ENCODE assay signal across 2 cellular contexts in the genomic region with DNA sequence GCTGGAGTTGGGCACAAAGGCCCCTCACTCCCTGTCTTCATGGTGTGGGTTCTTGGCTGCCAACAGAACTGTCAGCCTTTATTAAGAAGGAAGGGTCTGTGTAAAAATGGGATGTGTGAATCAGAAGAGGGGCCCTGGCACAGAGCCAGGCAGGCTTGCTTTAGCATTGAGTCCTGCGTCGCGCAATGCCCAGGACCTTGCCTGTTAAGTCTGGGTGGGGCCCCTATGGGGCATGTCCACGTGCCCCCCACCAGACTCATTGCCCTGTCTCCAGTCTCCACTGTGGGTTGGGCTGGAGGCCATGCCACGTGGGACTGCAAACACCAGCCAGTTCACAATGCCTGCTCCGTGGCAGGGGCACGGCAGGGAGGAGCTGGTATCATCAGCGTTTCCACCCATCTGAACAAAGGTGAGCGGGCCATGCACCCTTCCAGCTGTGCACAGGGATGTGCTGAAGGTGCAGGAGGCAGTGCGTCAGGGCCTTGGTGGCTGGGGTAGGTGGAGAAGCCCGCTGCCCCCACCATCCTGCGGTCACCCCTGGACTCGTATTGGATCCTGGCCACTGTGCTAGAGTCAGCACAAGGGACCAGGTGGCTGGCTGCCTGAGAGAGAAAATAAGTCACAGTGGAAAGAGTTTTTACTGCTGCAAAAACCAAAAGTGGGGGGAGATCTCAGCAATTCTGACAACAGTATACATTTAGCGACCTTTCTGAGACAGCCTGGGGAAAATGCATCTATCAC.
A peak's percentile ranks its signal among the peaks of the same experiment; 100 is the strongest.
TF ChIP-seq lines count a peak whose summit lies in the region.

No MANE protein-coding gene starts in this region.

TF ChIP-seq in GM23338, 12 proteins besides CTCF, POLR2A, EP300 and RAD21 (continues in another document):
- TF ChIP-seq POLR2AphosphoS5 (IDR thresholded peaks at IDR 0.05; ENCODE audit: low read depth) (no peak), NANOG (IDR thresholded peaks at IDR 0.05; ENCODE audit: borderline replicate concordance) (no peak), CREB1 (CRISPR knock-in tag; IDR thresholded peaks at IDR 0.05; ENCODE audit: low read depth) (no peak), JUNB (IDR thresholded peaks at IDR 0.05; ENCODE audit: unreplicated experiment) (no peak), ZNF114 (CRISPR knock-in tag; IDR thresholded peaks at IDR 0.05) (no peak), STAT1 (IDR thresholded peaks at IDR 0.05; ENCODE audit: unreplicated experiment) (no peak), EZH2 (IDR thresholded peaks at IDR 0.05; ENCODE audit: low read depth, unreplicated experiment) (no peak), ZNF331 (CRISPR knock-in tag; IDR thresholded peaks at IDR 0.05; ENCODE audit: low read depth) (no peak), EZH2phosphoT487 (IDR thresholded peaks at IDR 0.05; ENCODE audit: unreplicated experiment) (no peak)
- TF ChIP-seq, protein P1, sequence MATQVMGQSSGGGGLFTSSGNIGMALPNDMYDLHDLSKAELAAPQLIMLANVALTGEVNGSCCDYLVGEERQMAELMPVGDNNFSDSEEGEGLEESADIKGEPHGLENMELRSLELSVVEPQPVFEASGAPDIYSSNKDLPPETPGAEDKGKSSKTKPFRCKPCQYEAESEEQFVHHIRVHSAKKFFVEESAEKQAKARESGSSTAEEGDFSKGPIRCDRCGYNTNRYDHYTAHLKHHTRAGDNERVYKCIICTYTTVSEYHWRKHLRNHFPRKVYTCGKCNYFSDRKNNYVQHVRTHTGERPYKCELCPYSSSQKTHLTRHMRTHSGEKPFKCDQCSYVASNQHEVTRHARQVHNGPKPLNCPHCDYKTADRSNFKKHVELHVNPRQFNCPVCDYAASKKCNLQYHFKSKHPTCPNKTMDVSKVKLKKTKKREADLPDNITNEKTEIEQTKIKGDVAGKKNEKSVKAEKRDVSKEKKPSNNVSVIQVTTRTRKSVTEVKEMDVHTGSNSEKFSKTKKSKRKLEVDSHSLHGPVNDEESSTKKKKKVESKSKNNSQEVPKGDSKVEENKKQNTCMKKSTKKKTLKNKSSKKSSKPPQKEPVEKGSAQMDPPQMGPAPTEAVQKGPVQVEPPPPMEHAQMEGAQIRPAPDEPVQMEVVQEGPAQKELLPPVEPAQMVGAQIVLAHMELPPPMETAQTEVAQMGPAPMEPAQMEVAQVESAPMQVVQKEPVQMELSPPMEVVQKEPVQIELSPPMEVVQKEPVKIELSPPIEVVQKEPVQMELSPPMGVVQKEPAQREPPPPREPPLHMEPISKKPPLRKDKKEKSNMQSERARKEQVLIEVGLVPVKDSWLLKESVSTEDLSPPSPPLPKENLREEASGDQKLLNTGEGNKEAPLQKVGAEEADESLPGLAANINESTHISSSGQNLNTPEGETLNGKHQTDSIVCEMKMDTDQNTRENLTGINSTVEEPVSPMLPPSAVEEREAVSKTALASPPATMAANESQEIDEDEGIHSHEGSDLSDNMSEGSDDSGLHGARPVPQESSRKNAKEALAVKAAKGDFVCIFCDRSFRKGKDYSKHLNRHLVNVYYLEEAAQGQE (IDR thresholded peaks at IDR 0.05; ENCODE audit: unreplicated experiment), result no peak
- TF ChIP-seq, protein P2, sequence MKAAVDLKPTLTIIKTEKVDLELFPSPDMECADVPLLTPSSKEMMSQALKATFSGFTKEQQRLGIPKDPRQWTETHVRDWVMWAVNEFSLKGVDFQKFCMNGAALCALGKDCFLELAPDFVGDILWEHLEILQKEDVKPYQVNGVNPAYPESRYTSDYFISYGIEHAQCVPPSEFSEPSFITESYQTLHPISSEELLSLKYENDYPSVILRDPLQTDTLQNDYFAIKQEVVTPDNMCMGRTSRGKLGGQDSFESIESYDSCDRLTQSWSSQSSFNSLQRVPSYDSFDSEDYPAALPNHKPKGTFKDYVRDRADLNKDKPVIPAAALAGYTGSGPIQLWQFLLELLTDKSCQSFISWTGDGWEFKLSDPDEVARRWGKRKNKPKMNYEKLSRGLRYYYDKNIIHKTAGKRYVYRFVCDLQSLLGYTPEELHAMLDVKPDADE (IDR thresholded peaks at IDR 0.05), result no peak

TF ChIP-seq in K562, 482 proteins besides CTCF, POLR2A, EP300 and RAD21:
- TF ChIP-seq, protein P3, sequence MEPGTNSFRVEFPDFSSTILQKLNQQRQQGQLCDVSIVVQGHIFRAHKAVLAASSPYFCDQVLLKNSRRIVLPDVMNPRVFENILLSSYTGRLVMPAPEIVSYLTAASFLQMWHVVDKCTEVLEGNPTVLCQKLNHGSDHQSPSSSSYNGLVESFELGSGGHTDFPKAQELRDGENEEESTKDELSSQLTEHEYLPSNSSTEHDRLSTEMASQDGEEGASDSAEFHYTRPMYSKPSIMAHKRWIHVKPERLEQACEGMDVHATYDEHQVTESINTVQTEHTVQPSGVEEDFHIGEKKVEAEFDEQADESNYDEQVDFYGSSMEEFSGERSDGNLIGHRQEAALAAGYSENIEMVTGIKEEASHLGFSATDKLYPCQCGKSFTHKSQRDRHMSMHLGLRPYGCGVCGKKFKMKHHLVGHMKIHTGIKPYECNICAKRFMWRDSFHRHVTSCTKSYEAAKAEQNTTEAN (CRISPR knock-in tag; IDR thresholded peaks at IDR 0.05), result no peak
- TF ChIP-seq CREM (IDR thresholded peaks at IDR 0.05; ENCODE audit: low read depth) (no peak), PHF21A (IDR thresholded peaks at IDR 0.05; ENCODE audit: borderline replicate concordance, low read depth) (no peak), GATAD2B (IDR thresholded peaks at IDR 0.05; ENCODE audit: borderline replicate concordance) (no peak), HDAC1 (IDR thresholded peaks at IDR 0.05) (no peak), CEBPB (tag; IDR thresholded peaks at IDR 0.05) (no peak), SNRNP70 (optimal IDR thresholded peaks at IDR 0.05; ENCODE audit: low read depth, low read length) (no peak), ZNF79 (CRISPR knock-in tag; IDR thresholded peaks at IDR 0.05; ENCODE audit: low read depth) (no peak), ZNF253 (CRISPR knock-in tag; conservative IDR thresholded peaks at IDR 0.05) (no peak), POLR2G (IDR thresholded peaks at IDR 0.05; ENCODE audit: low read depth, low read length) (peak; percentile 49), ZNF561 (CRISPR knock-in tag; conservative IDR thresholded peaks at IDR 0.05) (no peak), ZNF146 (CRISPR knock-in tag; IDR thresholded peaks at IDR 0.05; ENCODE audit: unreplicated experiment) (no peak), FOXJ2 (tag; IDR thresholded peaks at IDR 0.05) (no peak), NONO (IDR thresholded peaks at IDR 0.05; ENCODE audit: low read depth in 2 of 2, low read length in 1 of 2) (no peak), SRSF9 (IDR thresholded peaks at IDR 0.05; ENCODE audit: borderline replicate concordance, low read depth, low read length) (no peak), NFIC (IDR thresholded peaks at IDR 0.05) (peak; percentile 73), POLR2AphosphoS2 (IDR thresholded peaks at IDR 0.05; ENCODE audit: low read length) (peak; percentile 12; the same call in 1 of the 2 replicates), SP1 (CRISPR knock-in tag; IDR thresholded peaks at IDR 0.05) (no peak)
- TF ChIP-seq, protein P4, sequence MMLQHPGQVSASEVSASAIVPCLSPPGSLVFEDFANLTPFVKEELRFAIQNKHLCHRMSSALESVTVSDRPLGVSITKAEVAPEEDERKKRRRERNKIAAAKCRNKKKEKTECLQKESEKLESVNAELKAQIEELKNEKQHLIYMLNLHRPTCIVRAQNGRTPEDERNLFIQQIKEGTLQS (IDR thresholded peaks at IDR 0.05), result no peak
- TF ChIP-seq, protein P4 (CRISPR knock-in tag; conservative IDR thresholded peaks at IDR 0.05), result no peak
- TF ChIP-seq, protein P5, sequence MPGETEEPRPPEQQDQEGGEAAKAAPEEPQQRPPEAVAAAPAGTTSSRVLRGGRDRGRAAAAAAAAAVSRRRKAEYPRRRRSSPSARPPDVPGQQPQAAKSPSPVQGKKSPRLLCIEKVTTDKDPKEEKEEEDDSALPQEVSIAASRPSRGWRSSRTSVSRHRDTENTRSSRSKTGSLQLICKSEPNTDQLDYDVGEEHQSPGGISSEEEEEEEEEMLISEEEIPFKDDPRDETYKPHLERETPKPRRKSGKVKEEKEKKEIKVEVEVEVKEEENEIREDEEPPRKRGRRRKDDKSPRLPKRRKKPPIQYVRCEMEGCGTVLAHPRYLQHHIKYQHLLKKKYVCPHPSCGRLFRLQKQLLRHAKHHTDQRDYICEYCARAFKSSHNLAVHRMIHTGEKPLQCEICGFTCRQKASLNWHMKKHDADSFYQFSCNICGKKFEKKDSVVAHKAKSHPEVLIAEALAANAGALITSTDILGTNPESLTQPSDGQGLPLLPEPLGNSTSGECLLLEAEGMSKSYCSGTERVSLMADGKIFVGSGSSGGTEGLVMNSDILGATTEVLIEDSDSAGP (CRISPR knock-in tag; IDR thresholded peaks at IDR 0.05), result no peak
